ENCODE assay signal across 1 cellular context in genomic region chr1:41498391-41498790, GRCh38.
TF ChIP-seq lines count a peak whose summit lies in the region.

No MANE protein-coding gene starts in this region.

TF ChIP-seq in H1, 55 proteins besides CTCF, POLR2A, EP300 and RAD21 (continued from another document):
- TF ChIP-seq SRF (IDR thresholded peaks at IDR 0.05; ENCODE audit: low read depth, low read length) (no peak), FOSL1 (IDR thresholded peaks at IDR 0.05; ENCODE audit: insufficient read depth, low read depth, low read length) (no peak), EGR1 (IDR thresholded peaks at IDR 0.05; ENCODE audit: borderline replicate concordance, low read depth, low read length) (no peak), KDM1A (IDR thresholded peaks at IDR 0.05; ENCODE audit: borderline replicate concordance, low read length) (no peak), ASH2L (IDR thresholded peaks at IDR 0.05; ENCODE audit: low read length) (no peak), SP1 (IDR thresholded peaks at IDR 0.05; ENCODE audit: low read depth, low read length) (no peak), HDAC6 (IDR thresholded peaks at IDR 0.05; ENCODE audit: low read depth, low read length) (no peak), PHF8 (conservative IDR thresholded peaks at IDR 0.05; ENCODE audit: low read depth, low read length) (no peak), NRF1 (IDR thresholded peaks at IDR 0.05; ENCODE audit: low read depth, low read length) (no peak), BCL11A (IDR thresholded peaks at IDR 0.05; ENCODE audit: low read depth in 2 of 2, low read length in 2 of 2) (no peak), ZNF274 (IDR thresholded peaks at IDR 0.05; ENCODE audit: borderline replicate concordance, extremely low read depth, low read length) (no peak), CHD2 (IDR thresholded peaks at IDR 0.05; ENCODE audit: low read length) (no peak), TEAD4 (IDR thresholded peaks at IDR 0.05; ENCODE audit: low read depth, low read length) (no peak)
TF ChIP-seq in H1: peak in this region for 0.
